In genomic region chr17:44144966-44145739, GRCh38 we compare ENCODE assay signal across 13 cellular contexts. TPM values are rescaled to one million over a fixed set of nuclear protein-coding genes. Genes with fewer than 3 reads are reported as not detected.
A peak's percentile ranks its signal among the peaks of the same experiment; 100 is the strongest.
DNase-seq lines count a peak whose midpoint lies in the region; ATAC-seq and TF ChIP-seq lines count a peak whose summit lies in the region.
"Had no signal": no experiment of that assay in that cellular context is flagged by ENCODE, and none has a peak within 500 bp of the region (broad histone marks: within the 10 kb centered on the region; RNA-seq: fewer than 3 reads in every experiment).

No MANE protein-coding gene starts in this region.

- no peak overlapping the region for H3K4me2 ChIP-seq in neural progenitor cell

- peak; percentile 31 for ATAC-seq in esophagus mucosa
- no peak for ATAC-seq in GM21367 (IDR thresholded peaks at IDR 0.05; ENCODE audit: unreplicated experiment)
- ATAC-seq: PC-3 had no signal

- H3K4me1 ChIP-seq in neural progenitor cell (peaks cover 10% of the 10 kb centered on the region), colonic mucosa (no peaks in the 10 kb centered on the region)

- H3K36me3 ChIP-seq in neural progenitor cell = no peaks in the 10 kb centered on the region
- H3K36me3 ChIP-seq in colonic mucosa = no peaks in the 10 kb centered on the region

- DNase-seq in NCI-H226 (peak; percentile 70), neural progenitor cell (ENCODE audit: low spot score) (no peak), colonic mucosa (no peak), superior temporal gyrus (ENCODE audit: extremely low spot score) (no peak)
- DNase-seq: activated CD4-positive, alpha-beta T cell treated with anti-CD3 and anti-CD28 coated beads, Interleukin-2, amount 10 ng/mL, durations not matched to agents 24 days and 14 days; anterior cingulate cortex; C1 segment of cervical spinal cord; naive B cell; NCI-H1417 treated with DMSO at 0.1 percent for 48 hours; NCI-H446 treated with DMSO at 0.1 percent for 48 hours; PC-3 had no signal

- TF ChIP-seq CTCF in neural progenitor cell (IDR thresholded peaks at IDR 0.05) (no peak), colonic mucosa (IDR thresholded peaks at IDR 0.05) (no peak)

- no peaks in the 10 kb centered on the region for H3K9me3 ChIP-seq in neural progenitor cell (ENCODE audit: low read depth)
- no peaks in the 10 kb centered on the region for H3K9me3 ChIP-seq in colonic mucosa

- peaks cover 3% of the 10 kb centered on the region for H3K27me3 Mint-ChIP-seq in neural progenitor cell (ENCODE audit: insufficient read depth, low read depth)
- H3K27me3 Mint-ChIP-seq: activated CD4-positive, alpha-beta T cell treated with anti-CD3 and anti-CD28 coated beads, Interleukin-2, amount 10 ng/mL, durations not matched to agents 24 days and 14 days; naive B cell had no signal

- no peak overlapping the region for H3K27ac Mint-ChIP-seq in neural progenitor cell
- H3K27ac Mint-ChIP-seq: activated CD4-positive, alpha-beta T cell treated with anti-CD3 and anti-CD28 coated beads, Interleukin-2, amount 10 ng/mL, durations not matched to agents 24 days and 14 days had no signal

- no peak overlapping the region for H3K9ac ChIP-seq in neural progenitor cell
- no peak overlapping the region for H3K9ac ChIP-seq in colonic mucosa (ENCODE audit: low read depth in 2 of 2, low read length in 2 of 2)

- H3K36me3 Mint-ChIP-seq in neural progenitor cell = peaks cover 14% of the 10 kb centered on the region
- H3K36me3 Mint-ChIP-seq: naive B cell had no signal

- no peak overlapping the region for H3K4me3 ChIP-seq in neural progenitor cell
- H3K4me3 ChIP-seq in colonic mucosa = no peak overlapping the region

- H3K4me1 Mint-ChIP-seq in neural progenitor cell = peaks cover 12% of the 10 kb centered on the region

- H3K27ac ChIP-seq in neural progenitor cell (peak overlapping the region; percentile 37), colonic mucosa (no peak overlapping the region)

- H3K9me3 Mint-ChIP-seq in neural progenitor cell = no peaks in the 10 kb centered on the region
- H3K9me3 Mint-ChIP-seq: activated CD4-positive, alpha-beta T cell treated with anti-CD3 and anti-CD28 coated beads, Interleukin-2, amount 10 ng/mL, durations not matched to agents 24 days and 14 days; naive B cell had no signal

- H3K27me3 ChIP-seq in neural progenitor cell (no peaks in the 10 kb centered on the region), colonic mucosa (no peaks in the 10 kb centered on the region)

- no peaks in the 10 kb centered on the region for H4K20me1 ChIP-seq in neural progenitor cell (ENCODE audit: low read depth)

- H3F3A ChIP-seq in neural progenitor cell (ENCODE audit: low read depth) = peaks cover 16% of the 10 kb centered on the region

- peaks cover 27% of the 10 kb centered on the region for H3K79me2 ChIP-seq in neural progenitor cell (ENCODE audit: low read depth)

- no peak overlapping the region for H2AFZ ChIP-seq in neural progenitor cell (replicated peaks)

- intact Hi-C loops in colonic mucosa (cut with DNase I) = no loop called here

- H3K4me3 Mint-ChIP-seq in neural progenitor cell = peak overlapping the region; percentile 29
- H3K4me3 Mint-ChIP-seq: activated CD4-positive, alpha-beta T cell treated with anti-CD3 and anti-CD28 coated beads, Interleukin-2, amount 10 ng/mL, durations not matched to agents 24 days and 14 days had no signal

RNA-seq across cellular contexts. Expression of gene HROB, which starts 3.4 kb away (rescaled TPM):
- total RNA-seq in esophagus mucosa (6.3 TPM), neural progenitor cell (ENCODE audit: low replicate concordance) (6.5 and 11.0 TPM in 2 replicates), colonic mucosa (10 to 100 TPM in 1 of 2 donors, 1 to 10 TPM in 1; 2.7 to 11.5 TPM)

RNA-seq across cellular contexts. Expression of gene HDAC5, which starts 21.7 kb away (rescaled TPM):
- total RNA-seq in esophagus mucosa (32.0 TPM), neural progenitor cell (ENCODE audit: low replicate concordance) (23.6 and 71.0 TPM in 2 replicates), colonic mucosa (10 to 100 TPM; 19.0 to 26.6 TPM)

RNA-seq across cellular contexts. Expression of gene ASB16, which starts 25.4 kb away (rescaled TPM):
- not detected for total RNA-seq in esophagus mucosa
- total RNA-seq in neural progenitor cell (ENCODE audit: low replicate concordance) = not detected in 2 replicates
- under 1 TPM in 1 of 2 donors, not detected in 1; 0.32 TPM for total RNA-seq in colonic mucosa

RNA-seq across cellular contexts. Expression of gene TMUB2, which starts 41.6 kb away (rescaled TPM):
- 18.2 TPM for total RNA-seq in esophagus mucosa
- total RNA-seq in neural progenitor cell (ENCODE audit: low replicate concordance) = 16.6 and 26.3 TPM in 2 replicates
- 10 to 100 TPM; 37.0 to 44.5 TPM for total RNA-seq in colonic mucosa

RNA-seq across cellular contexts. Expression of gene ATXN7L3, which starts 54.5 kb away (rescaled TPM):
- total RNA-seq in esophagus mucosa (61.6 TPM), neural progenitor cell (ENCODE audit: low replicate concordance) (38.9 and 73.6 TPM in 2 replicates), colonic mucosa (10 to 100 TPM; 65.9 to 77.3 TPM)
